ENCODE assay signal across 8 cellular contexts in genomic region chr12:117236456-117237001, GRCh38. TPM values are rescaled to one million over a fixed set of nuclear protein-coding genes. Genes with fewer than 3 reads are reported as not detected.
A peak's percentile ranks its signal among the peaks of the same experiment; 100 is the strongest.
DNase-seq lines count a peak whose midpoint lies in the region; ATAC-seq lines count a peak whose summit lies in the region.

No MANE protein-coding gene starts in this region.

- no peak overlapping the region for H2BK5ac ChIP-seq in mesendoderm (ENCODE audit: low read length)

- H3K4me3 Mint-ChIP-seq in activated CD4-positive, alpha-beta memory T cell treated with anti-CD3 and anti-CD28 coated beads for 36 hours, result no peak overlapping the region
- no peak overlapping the region for H3K4me3 Mint-ChIP-seq in effector memory CD8-positive, alpha-beta T cell

- intact Hi-C loops in activated CD4-positive, alpha-beta memory T cell treated with anti-CD3 and anti-CD28 coated beads for 36 hours (cut with micrococcal nuclease), result loop anchor here (1.0 to 10.0 kb wide), 3 partner anchors 128 to 600 kb away; partner anchors contain the start of gene NOS1

- H3K4me2 ChIP-seq in mesendoderm (ENCODE audit: low read length), result no peak overlapping the region

- H3K56ac ChIP-seq in mesendoderm (ENCODE audit: low read length), result peak overlapping the region; percentile 57

- peaks cover 10% of the 10 kb centered on the region for H3K27me3 ChIP-seq in HAP-1 (ENCODE audit: low read depth)
- H3K27me3 ChIP-seq in mesendoderm (ENCODE audit: insufficient read depth, low read length, poor library complexity), result no peaks in the 10 kb centered on the region

- CTCF ChIA-PET in activated CD4-positive, alpha-beta memory T cell treated with anti-CD3 and anti-CD28 coated beads for 36 hours (lab: Charles Lee), result interaction anchor here (0.6 to 5.9 kb wide), 16 partner anchors 10 to 621 kb away, joined by 3 to 59 read pairs (median 4); no protein-coding TSS in a partner anchor

- H2BK120ac ChIP-seq in mesendoderm (ENCODE audit: low read depth, low read length), result no peak overlapping the region

- no peak overlapping the region for H3K4ac ChIP-seq in mesendoderm (ENCODE audit: low read depth, low read length)

- H3K18ac ChIP-seq in mesendoderm (ENCODE audit: low read length), result no peak overlapping the region

- no peaks in the 10 kb centered on the region for H3K36me3 Mint-ChIP-seq in activated CD4-positive, alpha-beta memory T cell treated with anti-CD3 and anti-CD28 coated beads for 36 hours
- no peaks in the 10 kb centered on the region for H3K36me3 Mint-ChIP-seq in effector memory CD8-positive, alpha-beta T cell (ENCODE audit: insufficient read depth)

- H3K4me1 ChIP-seq in HAP-1, result no peaks in the 10 kb centered on the region; the same call in 1 of the 2 replicates
- H3K4me1 ChIP-seq in mesendoderm (ENCODE audit: control insufficient read depth, low read depth, low read length), result peaks cover 2% of the 10 kb centered on the region

- no peak overlapping the region for H2AK5ac ChIP-seq in mesendoderm (ENCODE audit: low read length)

- H3K9me3 Mint-ChIP-seq in activated CD4-positive, alpha-beta memory T cell treated with anti-CD3 and anti-CD28 coated beads for 36 hours, result no peaks in the 10 kb centered on the region
- no peaks in the 10 kb centered on the region for H3K9me3 Mint-ChIP-seq in effector memory CD8-positive, alpha-beta T cell

- in situ Hi-C loops in HAP-1 (cut with MboI; ENCODE audit: low sequenced_read_pairs), result no loop called here

- POLR2A ChIA-PET in activated CD4-positive, alpha-beta memory T cell treated with anti-CD3 and anti-CD28 coated beads for 36 hours (lab: Charles Lee), result no interaction called here

- no peaks in the 10 kb centered on the region for H3K4me1 Mint-ChIP-seq in activated CD4-positive, alpha-beta memory T cell treated with anti-CD3 and anti-CD28 coated beads for 36 hours (ENCODE audit: low read depth)
- H3K4me1 Mint-ChIP-seq in effector memory CD8-positive, alpha-beta T cell (ENCODE audit: low read depth in 2 of 2), result peaks cover 0 to 1% of the 10 kb centered on the region in 2 donors

- H3K27ac ChIP-seq in mesendoderm (ENCODE audit: low read depth, low read length), result no peak overlapping the region

- H3K79me1 ChIP-seq in mesendoderm (ENCODE audit: low read length), result no peaks in the 10 kb centered on the region

- ATAC-seq in effector memory CD8-positive, alpha-beta T cell (replicated peaks), result no peak
- ATAC-seq in GM18511 (IDR thresholded peaks at IDR 0.05; ENCODE audit: unreplicated experiment), result no peak

- H3K9me3 ChIP-seq in HAP-1, result no peaks in the 10 kb centered on the region

- no peak overlapping the region for H3K9ac ChIP-seq in mesendoderm (ENCODE audit: low read length)

- H4K8ac ChIP-seq in mesendoderm (ENCODE audit: low read depth, low read length), result no peak overlapping the region

- H3K23ac ChIP-seq in mesendoderm (ENCODE audit: low read length), result no peak overlapping the region

- no peak overlapping the region for H2BK15ac ChIP-seq in mesendoderm (replicated peaks; ENCODE audit: low read depth)

- H3K4me3 ChIP-seq in HAP-1 (no peak overlapping the region), mesendoderm (ENCODE audit: low read length) (no peak overlapping the region)

- DNase-seq in Ammon's horn (ENCODE audit: low spot score), result peak; percentile 43
- peak; percentile 48 to 95 for DNase-seq in HAP-1 (ENCODE audit: low spot score in 2 of 2)
- DNase-seq in NCI-H524 treated with DMSO at 0.1 percent for 48 hours (lab: John Stamatoyannopoulos, UW), result peak; percentile 24
- DNase-seq in activated CD4-positive, alpha-beta memory T cell treated with anti-CD3 and anti-CD28 coated beads for 36 hours, result peak; percentile 86
- peak; percentile 49 to 61 (median 61) for DNase-seq in effector memory CD8-positive, alpha-beta T cell
- DNase-seq in mesendoderm, result peak; percentile 89
- peak; percentile 13 to 24 for DNase-seq in stimulated activated CD8-positive, alpha-beta memory T cell treated with anti-CD3 and anti-CD28 coated beads, Interleukin-15, amount 100 ng/mL, for 4 hours (ENCODE audit: low read depth in 2 of 2)

- H3K27ac Mint-ChIP-seq in activated CD4-positive, alpha-beta memory T cell treated with anti-CD3 and anti-CD28 coated beads for 36 hours, result no peak overlapping the region
- no peak overlapping the region for H3K27ac Mint-ChIP-seq in effector memory CD8-positive, alpha-beta T cell

- WGBS in mesendoderm (ENCODE audit: extremely low coverage, insufficient coverage, low lambda C conversion rate), result no CpG with 5 or more reads among the region's 13 CpGs

- H3K36me3 ChIP-seq in HAP-1 (replicated peaks), result no peaks in the 10 kb centered on the region
- H3K36me3 ChIP-seq in mesendoderm (ENCODE audit: control insufficient read depth, insufficient read depth, low read length), result no peaks in the 10 kb centered on the region

- H4K5ac ChIP-seq in mesendoderm (ENCODE audit: low read length), result no peak overlapping the region

- H3K27me3 Mint-ChIP-seq in activated CD4-positive, alpha-beta memory T cell treated with anti-CD3 and anti-CD28 coated beads for 36 hours, result peaks cover 9% of the 10 kb centered on the region
- peaks cover 29 to 38% of the 10 kb centered on the region in 2 donors for H3K27me3 Mint-ChIP-seq in effector memory CD8-positive, alpha-beta T cell

- H3K79me2 ChIP-seq in mesendoderm (ENCODE audit: control insufficient read depth, insufficient read depth, low read length), result no peaks in the 10 kb centered on the region

RNA-seq across cellular contexts. Expression of gene FBXO21, which starts 46.3 kb away (rescaled TPM):
- total RNA-seq in activated CD4-positive, alpha-beta memory T cell treated with anti-CD3 and anti-CD28 coated beads for 36 hours, result 10 to 100 TPM; 23.3 to 23.7 TPM
- 22.7 TPM for polyA plus RNA-seq in mesendoderm (2013, experiment 1 of 2)
- polyA plus RNA-seq in mesendoderm (2013, experiment 2 of 2), result 24.1 TPM

Comparison
In these comparisons a context has a peak if more than half of its experiments do, and no peak if none do; other contexts are left out.
1. DNase-seq: peak in every context shown above with its lines; median percentile 89 in mesendoderm; 86 in activated CD4-positive, alpha-beta memory T cell treated with anti-CD3 and anti-CD28 coated beads for 36 hours; 72 in HAP-1; 61 in effector memory CD8-positive, alpha-beta T cell; 43 in Ammon's horn; 24 in NCI-H524 treated with DMSO at 0.1 percent for 48 hours; 18 in stimulated activated CD8-positive, alpha-beta memory T cell treated with anti-CD3 and anti-CD28 coated beads, Interleukin-15, amount 100 ng/mL, for 4 hours.